Comparison of ENCODE assay signal across 20 cellular contexts in the genomic region with DNA sequence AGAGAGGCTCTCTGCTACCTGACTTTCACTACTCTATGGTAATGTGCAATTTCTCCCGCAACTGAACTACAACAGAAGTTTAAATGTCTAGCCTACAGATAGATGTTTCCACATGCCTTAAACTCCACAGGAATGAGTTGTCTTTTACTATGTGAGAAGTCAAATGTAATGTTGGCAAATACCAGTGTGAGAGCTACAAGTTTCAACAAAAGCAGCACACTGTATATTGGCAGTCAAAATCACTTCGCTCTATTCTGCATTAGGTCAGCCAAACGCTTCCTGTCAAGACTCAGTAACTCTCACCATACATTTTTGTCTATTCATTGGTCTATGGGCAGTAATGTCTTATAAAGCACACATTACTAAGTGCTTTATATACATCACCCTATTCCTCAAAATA. TPM values are rescaled to one million over a fixed set of nuclear protein-coding genes. Genes with fewer than 3 reads are reported as not detected.
A peak's percentile ranks its signal among the peaks of the same experiment; 100 is the strongest.
DNase-seq lines count a peak whose midpoint lies in the region; ATAC-seq and TF ChIP-seq lines count a peak whose summit lies in the region.
"Had no signal": no experiment of that assay in that cellular context is flagged by ENCODE, and none has a peak within 500 bp of the region (broad histone marks: within the 10 kb centered on the region; RNA-seq: fewer than 3 reads in every experiment).

No MANE protein-coding gene starts in this region.

- DNase-seq in AG04450 (ENCODE audit: low read depth, low spot score) = peak; percentile 55
- peak; percentile 16 for DNase-seq in PC-3
- DNase-seq in dedifferentiated amniotic fluid mesenchymal stem cell (ENCODE audit: extremely low spot score) = peak; percentile 19
- DNase-seq in hepatic stellate cell (ENCODE audit: low spot score) = peak; percentile 17
- DNase-seq in cerebellar cortex (ENCODE audit: low spot score) = no peak
- DNase-seq in D341Med (ENCODE audit: low spot score) = no peak
- DNase-seq: activated CD4-positive, CD25-positive, alpha-beta regulatory T cell treated with anti-CD3 and anti-CD28 coated beads, Interleukin-2, amount 50 U/mL, for 72 hours; adrenal gland; CD8-positive, alpha-beta T cell; gastrocnemius medialis; naive thymus-derived CD8-positive, alpha-beta T cell; NCI-H446; SIG-M5; spleen; upper lobe of left lung had no signal

- peaks cover 91% of the 10 kb centered on the region for H3K79me2 ChIP-seq in PC-3 (ENCODE audit: low read length)

- POLR2A ChIA-PET in AG04450 (lab: Yijun Ruan, JAX) (interaction anchor here (1.0 kb wide), 2 partner anchors 27 to 41 kb away, joined by 3 read pairs; no protein-coding TSS in a partner anchor), PC-3 (lab: Charles Lee; ENCODE audit: unreplicated experiment) (no interaction called here)

- no peaks in the 10 kb centered on the region for H3K36me3 ChIP-seq in PC-3 (ENCODE audit: low read depth, low read length)
- H3K36me3 ChIP-seq: adrenal gland, gastrocnemius medialis, HAP-1, spleen, upper lobe of left lung had no signal

- ATAC-seq in PC-3 (peak; percentile 42; the same call in 1 of the 2 replicates), GM18519 (IDR thresholded peaks at IDR 0.05; ENCODE audit: low FRiP score, unreplicated experiment) (no peak), GM18498 (IDR thresholded peaks at IDR 0.05; ENCODE audit: unreplicated experiment) (no peak)
- ATAC-seq: CD8-positive, alpha-beta T cell; gastrocnemius medialis; naive thymus-derived CD8-positive, alpha-beta T cell; stimulated activated effector memory CD8-positive, alpha-beta T cell treated with anti-CD3 and anti-CD28 coated beads, Interleukin-12 subunit alpha, Interleukin-12 subunit beta, amount 100 ng/mL, for 72 hours had no signal

- CTCF ChIA-PET in AG04450 (lab: Charles Lee) = interaction anchor here (2.3 kb wide), 1 partner anchor 28 kb away, joined by 8 read pairs; no protein-coding TSS in a partner anchor
- CTCF ChIA-PET in PC-3 (lab: Charles Lee) = no interaction called here

- no peak for TF ChIP-seq CTCF in AG04450 (IDR thresholded peaks at IDR 0.05; ENCODE audit: low read depth, low read length)
- TF ChIP-seq CTCF in PC-3 (conservative IDR thresholded peaks at IDR 0.05; ENCODE audit: low read depth, low read length) = no peak

- H3F3A ChIP-seq in PC-3 (ENCODE audit: low read length, unreplicated experiment) = no peaks in the 10 kb centered on the region

- H4K20me1 ChIP-seq in PC-3 (ENCODE audit: low read length) = peaks cover 4% of the 10 kb centered on the region

- no peak overlapping the region for H3K4me2 ChIP-seq in PC-3 (ENCODE audit: low read length)

- H2AFZ ChIP-seq in PC-3 (ENCODE audit: low read length) = no peak overlapping the region

- H3K27ac ChIP-seq in AG04450 (ENCODE audit: low read depth, low read length) (no peak overlapping the region), PC-3 (ENCODE audit: low read length) (no peak overlapping the region)
- H3K27ac ChIP-seq: gastrocnemius medialis, spleen, upper lobe of left lung had no signal

- BruUV-seq in PC-3 (replicated peaks; lab: Mats Ljungman, UMichigan) = no TSS peak

- no peak overlapping the region for H3K9ac ChIP-seq in PC-3 (ENCODE audit: low read length)

- no peaks in the 10 kb centered on the region for H3K9me2 ChIP-seq in PC-3 (replicated peaks; ENCODE audit: low read length)

- peaks cover 14% of the 10 kb centered on the region; the same call in 1 of the 2 replicates for H3K4me1 ChIP-seq in PC-3 (ENCODE audit: insufficient read depth, low read length)
- H3K4me1 ChIP-seq: HAP-1 had no signal

- H3K9me3 ChIP-seq in AG04450 (ENCODE audit: control insufficient read depth, insufficient read depth, low read length) (no peaks in the 10 kb centered on the region), PC-3 (ENCODE audit: low read length) (no peaks in the 10 kb centered on the region)
- H3K9me3 ChIP-seq: adrenal gland, gastrocnemius medialis, HAP-1, spleen, upper lobe of left lung had no signal

- intact Hi-C loops in PC-3 (cut with micrococcal nuclease) = no loop called here

- no peak overlapping the region for H3K4me3 ChIP-seq in AG04450 (ENCODE audit: low read depth, low read length)
- no peak overlapping the region for H3K4me3 ChIP-seq in PC-3 (ENCODE audit: low read length)
- H3K4me3 ChIP-seq: adrenal gland, gastrocnemius medialis, HAP-1, lung, spleen, upper lobe of left lung had no signal

- H3K27me3 ChIP-seq in AG04450 (ENCODE audit: control insufficient read depth, insufficient read depth, low read length) = no peaks in the 10 kb centered on the region
- no peaks in the 10 kb centered on the region for H3K27me3 ChIP-seq in PC-3 (ENCODE audit: low read length)
- H3K27me3 ChIP-seq: adrenal gland, gastrocnemius medialis, spleen, upper lobe of left lung had no signal

RNA-seq across cellular contexts. Expression of gene LUZP1, which starts 41.9 kb away (rescaled TPM):
- polyA plus RNA-seq in AG04450 (2011; rRNA removed) = 32.4 and 39.4 TPM in 2 replicates
- 65.4 and 66.9 TPM in 2 replicates for polyA minus RNA-seq in AG04450 (2011; rRNA and poly(A)+ RNA removed)
- total RNA-seq in PC-3 (2014; rRNA removed) = 17.5 and 17.8 TPM in 2 replicates

Comparison
In these comparisons a context has a peak if more than half of its experiments do, and no peak if none do; other contexts are left out.
1. DNase-seq: peak in AG04450 (single experiment), PC-3 (single experiment), dedifferentiated amniotic fluid mesenchymal stem cell (single experiment) and hepatic stellate cell (single experiment); none in cerebellar cortex (single experiment) and D341Med (single experiment).